Comparison of ENCODE assay signal across 7 cellular contexts in the genomic region with DNA sequence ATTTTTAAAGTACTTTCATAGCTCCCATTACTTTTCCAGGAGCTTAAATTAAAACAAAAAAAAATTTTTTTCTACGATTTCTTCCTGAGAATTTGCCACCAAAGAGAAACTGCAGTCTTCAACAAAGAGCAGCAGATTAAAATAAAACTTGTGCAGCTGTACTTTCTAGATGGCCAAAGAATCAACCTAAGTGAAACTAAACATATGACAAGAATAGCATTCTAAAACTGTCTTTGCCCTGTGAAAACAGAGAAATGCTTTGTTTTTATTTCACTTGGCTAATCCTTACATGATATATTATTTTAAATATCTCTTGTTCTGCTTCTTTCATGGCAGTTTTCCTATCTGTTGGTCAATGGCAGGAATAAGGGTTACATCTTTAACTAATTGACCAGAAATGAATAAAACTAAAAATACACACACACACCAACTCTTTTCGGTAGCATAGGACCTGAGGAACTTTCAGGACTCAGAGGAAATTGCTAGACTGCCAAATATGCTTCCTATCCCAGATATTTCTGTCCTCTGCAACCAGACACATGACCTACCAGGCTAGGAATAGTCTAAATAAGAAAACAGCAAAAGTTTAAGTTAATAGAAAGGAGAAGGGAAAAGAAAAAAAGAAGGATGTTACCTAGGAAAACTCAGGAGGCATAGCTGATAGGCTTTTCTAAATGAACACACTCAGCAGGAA.
DNase-seq lines count a peak whose midpoint lies in the region; ATAC-seq and TF ChIP-seq lines count a peak whose summit lies in the region.

No MANE protein-coding gene starts in this region.

- H3K4me1 Mint-ChIP-seq in T-cell: peaks cover 33 to 58% (median 33%) of the 10 kb centered on the region in 3 donors

- no peak for TF ChIP-seq CTCF in esophagus muscularis mucosa (IDR thresholded peaks at IDR 0.05)
- TF ChIP-seq CTCF in tibial artery (IDR thresholded peaks at IDR 0.05): no peak

- H3K9me3 Mint-ChIP-seq in T-cell: no peaks in the 10 kb centered on the region

- TF ChIP-seq EP300 in esophagus muscularis mucosa (IDR thresholded peaks at IDR 0.05): no peak

- H3K27me3 Mint-ChIP-seq in T-cell: no peaks in the 10 kb centered on the region

- peak overlapping the region; percentile 12 to 31 (median 16) for H3K4me3 ChIP-seq in esophagus muscularis mucosa
- peak overlapping the region; percentile 3 to 10 for H3K4me3 ChIP-seq in tibial artery

- H3K4me1 ChIP-seq in esophagus muscularis mucosa: peaks cover 22 to 25% (median 24%) of the 10 kb centered on the region in 4 donors
- peaks cover 0 to 44% (median 2%) of the 10 kb centered on the region in 4 donors for H3K4me1 ChIP-seq in tibial artery

- H3K27ac ChIP-seq in esophagus muscularis mucosa (replicated peaks in 1 of 4) (peak overlapping the region; percentile 47 to 64 (median 59)), tibial artery (peak overlapping the region; percentile 49 to 52)

- H3K9me3 ChIP-seq in esophagus muscularis mucosa: no peaks in the 10 kb centered on the region
- peaks cover 0 to 7% (median 0%) of the 10 kb centered on the region in 3 donors for H3K9me3 ChIP-seq in tibial artery

- H3K36me3 ChIP-seq in esophagus muscularis mucosa (no peaks in the 10 kb centered on the region), tibial artery (no peaks in the 10 kb centered on the region)

- no peak overlapping the region for H3K27ac Mint-ChIP-seq in T-cell

- TF ChIP-seq POLR2A in esophagus muscularis mucosa (IDR thresholded peaks at IDR 0.05; ENCODE audit: low read depth): no peak

- POLR2A ChIA-PET in T-cell (lab: Charles Lee): interaction anchor here in 1 of 2 donors (0.7 kb wide), 1 partner anchor 75 kb away, joined by 3 read pairs; the partner anchor contains the start of gene MAP3K5

- H3K36me3 Mint-ChIP-seq in T-cell: peaks cover 41% of the 10 kb centered on the region

- H3K27me3 ChIP-seq in esophagus muscularis mucosa (no peaks in the 10 kb centered on the region), tibial artery (no peaks in the 10 kb centered on the region)

- DNase-seq in esophagus muscularis mucosa (ENCODE audit: extremely low spot score): no peak
- no peak for DNase-seq in tibial artery
- DNase-seq in T-cell: no peak
- DNase-seq in activated CD8-positive, alpha-beta memory T cell treated with anti-CD3 and anti-CD28 coated beads, Interleukin-2, amount 50 U/mL, for 4 hours: no peak
- no peak for DNase-seq in NCI-H226

- ATAC-seq in GM19467 (IDR thresholded peaks at IDR 0.05; ENCODE audit: unreplicated experiment) (peak; percentile 48), HG03439 (IDR thresholded peaks at IDR 0.05; ENCODE audit: unreplicated experiment) (peak; percentile 49), T-cell (replicated peaks in 1 of 4) (no peak)

- H3K4me3 Mint-ChIP-seq in T-cell: no peak overlapping the region

- WGBS in esophagus muscularis mucosa: 10% methylated on average over 2 of the region's 2 CpGs

- intact Hi-C loops in esophagus muscularis mucosa (cut with DNase I): no loop called here
- intact Hi-C loops in tibial artery (cut with DNase I; ENCODE audit: low total_unique reads): no loop called here

- CTCF ChIA-PET in T-cell (lab: Charles Lee): interaction anchor here (0.7 to 3.0 kb wide), 4 partner anchors 73 to 80 kb away, joined by 3 to 14 read pairs (median 8); partner anchors contain the start of gene MAP3K5 (in 2 of the 2)

Comparison
In these comparisons a context has a peak if more than half of its experiments do, and no peak if none do; other contexts are left out.
1. ATAC-seq: peak in GM19467 (single experiment) and HG03439 (single experiment); none in T-cell (0 of 4).